ENCODE assay signal across 9 cellular contexts in genomic region chr11:68266121-68266891, GRCh38. TPM values are rescaled to one million over a fixed set of nuclear protein-coding genes. Genes with fewer than 3 reads are reported as not detected.
DNase-seq lines count a peak whose midpoint lies in the region; ATAC-seq and TF ChIP-seq lines count a peak whose summit lies in the region.
"Had no signal": no experiment of that assay in that cellular context is flagged by ENCODE, and none has a peak within 500 bp of the region (broad histone marks: within the 10 kb centered on the region; RNA-seq: fewer than 3 reads in every experiment).

No MANE protein-coding gene starts in this region.

- no peaks in the 10 kb centered on the region for H3K9me3 ChIP-seq in upper lobe of left lung

- 80 to 90% methylated on average over 12 to 16 of the region's 16 CpGs for WGBS in upper lobe of left lung, 2 donors

- H3K9me3 Mint-ChIP-seq in dendritic cell treated with granulocyte-macrophage colony-stimulating factor and Interleukin-4, amounts not matched to agents 40 ng/mL and 50 ng/mL, for 4 days = no peaks in the 10 kb centered on the region

- H3K4me1 Mint-ChIP-seq in dendritic cell treated with granulocyte-macrophage colony-stimulating factor and Interleukin-4, amounts not matched to agents 40 ng/mL and 50 ng/mL, for 4 days (ENCODE audit: low read depth) = peaks cover 69% of the 10 kb centered on the region

- no peak for TF ChIP-seq POLR2A in upper lobe of left lung (IDR thresholded peaks at IDR 0.05)

- TF ChIP-seq CTCF in upper lobe of left lung (IDR thresholded peaks at IDR 0.05) = no peak

- H3K27ac ChIP-seq in upper lobe of left lung = no peak overlapping the region
- H3K27ac ChIP-seq: GM23248 had no signal

- TF ChIP-seq EP300 in upper lobe of left lung (IDR thresholded peaks at IDR 0.05) = no peak

- H3K27me3 Mint-ChIP-seq in dendritic cell treated with granulocyte-macrophage colony-stimulating factor and Interleukin-4, amounts not matched to agents 40 ng/mL and 50 ng/mL, for 4 days = no peaks in the 10 kb centered on the region

- H3K27me3 ChIP-seq in upper lobe of left lung = no peaks in the 10 kb centered on the region

- peaks cover 19 to 65% (median 55%) of the 10 kb centered on the region in 4 donors for H3K36me3 ChIP-seq in upper lobe of left lung

- H3K4me3 Mint-ChIP-seq in dendritic cell treated with granulocyte-macrophage colony-stimulating factor and Interleukin-4, amounts not matched to agents 40 ng/mL and 50 ng/mL, for 4 days = no peak overlapping the region

- peak; percentile 75 for ATAC-seq in GM19395 (IDR thresholded peaks at IDR 0.05; ENCODE audit: unreplicated experiment)
- ATAC-seq in HG03159 (IDR thresholded peaks at IDR 0.05; ENCODE audit: unreplicated experiment) = peak; percentile 54
- ATAC-seq in upper lobe of left lung (ENCODE audit: low FRiP score in 2 of 2) = no peak

- peak overlapping the region; percentile 23 for H3K27ac Mint-ChIP-seq in dendritic cell treated with granulocyte-macrophage colony-stimulating factor and Interleukin-4, amounts not matched to agents 40 ng/mL and 50 ng/mL, for 4 days

- DNase-seq in CD1c-positive myeloid dendritic cell (ENCODE audit: extremely low spot score) (peak; percentile 44), NCI-H1436 treated with DMSO at 0.1 percent for 48 hours (lab: John Stamatoyannopoulos, UW) (no peak), NCI-H82 treated with DMSO at 0.1 percent for 48 hours (lab: John Stamatoyannopoulos, UW; ENCODE audit: unreplicated experiment) (no peak), upper lobe of left lung (no peak), inferior parietal cortex (ENCODE audit: extremely low spot score) (no peak)
- DNase-seq: GM23248 had no signal

- H3K4me1 ChIP-seq in upper lobe of left lung = peaks cover 10 to 20% (median 15%) of the 10 kb centered on the region in 4 donors

- H3K36me3 Mint-ChIP-seq in dendritic cell treated with granulocyte-macrophage colony-stimulating factor and Interleukin-4, amounts not matched to agents 40 ng/mL and 50 ng/mL, for 4 days (ENCODE audit: low read depth) = peaks cover 56% of the 10 kb centered on the region

- H3K4me3 ChIP-seq in upper lobe of left lung = no peak overlapping the region
- H3K4me3 ChIP-seq: GM23248 had no signal

- intact Hi-C loops in dendritic cell treated with granulocyte-macrophage colony-stimulating factor and Interleukin-4, amounts not matched to agents 40 ng/mL and 50 ng/mL, for 4 days (cut with micrococcal nuclease) = no loop called here

RNA-seq across cellular contexts. Expression of gene C11orf24, which starts 5.5 kb away (rescaled TPM):
- total RNA-seq in upper lobe of left lung = 10 to 100 TPM; 13.9 to 37.5 (median 24.0) TPM

RNA-seq across cellular contexts. Expression of gene LRP5, which starts 46.1 kb away (rescaled TPM):
- total RNA-seq in upper lobe of left lung = 10 to 100 TPM; 51.5 to 79.4 (median 67.6) TPM

RNA-seq across cellular contexts. Expression of gene KMT5B, which starts 53.2 kb away (rescaled TPM):
- total RNA-seq in upper lobe of left lung = 10 to 100 TPM; 19.3 to 61.2 (median 41.0) TPM

Comparison
In these comparisons a context has a peak if more than half of its experiments do, and no peak if none do; other contexts are left out.
1. ATAC-seq: peak in GM19395 (single experiment) and HG03159 (single experiment); none in upper lobe of left lung (0 of 2).